Comparison of ENCODE assay signal across 9 cellular contexts in genomic region chr20:36463212-36464061, GRCh38.
DNase-seq lines count a peak whose midpoint lies in the region; ATAC-seq and TF ChIP-seq lines count a peak whose summit lies in the region.
"Had no signal": no experiment of that assay in that cellular context is flagged by ENCODE, and none has a peak within 500 bp of the region (broad histone marks: within the 10 kb centered on the region; RNA-seq: fewer than 3 reads in every experiment).

No MANE protein-coding gene starts in this region.

- H3K27ac Mint-ChIP-seq in naive B cell: peak overlapping the region in 5 of 6 donors; percentile 86 to 98 (median 97)

- no peaks in the 10 kb centered on the region for H4K20me1 ChIP-seq in KMS-11 (ENCODE audit: insufficient read depth)

- H3K4me1 Mint-ChIP-seq in naive B cell: peaks cover 53 to 75% (median 67%) of the 10 kb centered on the region in 3 donors

- H3K4me3 Mint-ChIP-seq in naive B cell: peak overlapping the region; percentile 91 to 97 (median 96)

- in situ Hi-C loops in GM13977 (cut with MboI; ENCODE audit: low pct_unique_long_range_greater_than_20kb, low sequenced_read_pairs, unreplicated experiment): no loop called here

- CTCF ChIA-PET in AG04449 (lab: Yijun Ruan, JAX): interaction anchor here (0.8 to 2.2 kb wide), 5 partner anchors 78 to 423 kb away, joined by 3 to 7 read pairs (median 4); partner anchors contain the start of genes MYL9 and RAB5IF

- H3K79me2 ChIP-seq in KMS-11 (ENCODE audit: insufficient read depth, low read depth): peaks cover 23% of the 10 kb centered on the region; the same call in 1 of the 2 replicates

- H3K9me3 Mint-ChIP-seq in naive B cell: no peaks in the 10 kb centered on the region

- H3K27me3 ChIP-seq in KMS-11 (ENCODE audit: insufficient read depth, low read depth): no peaks in the 10 kb centered on the region

- H3K27me3 Mint-ChIP-seq in naive B cell: no peaks in the 10 kb centered on the region

- H3K36me3 ChIP-seq in KMS-11 (ENCODE audit: insufficient read depth): no peaks in the 10 kb centered on the region

- H3K4me2 ChIP-seq in KMS-11: peak overlapping the region; percentile 95

- no peaks in the 10 kb centered on the region for H3K36me3 Mint-ChIP-seq in naive B cell

- H2AFZ ChIP-seq in KMS-11 (ENCODE audit: low read depth): no peak overlapping the region

- TF ChIP-seq CTCF in AG04449 (IDR thresholded peaks at IDR 0.05; ENCODE audit: insufficient read depth, low read length, missing control alignments) (no peak), KMS-11 (conservative IDR thresholded peaks at IDR 0.05; ENCODE audit: low read depth, low read length) (no peak), choroid plexus epithelial cell (conservative IDR thresholded peaks at IDR 0.05; ENCODE audit: low read depth, low read length) (no peak), GM13977 (IDR thresholded peaks at IDR 0.05; ENCODE audit: extremely low read depth, insufficient read depth, missing control alignments) (no peak)

- H3K27ac ChIP-seq in KMS-11: peak overlapping the region; percentile 78; the same call in 1 of the 2 replicates

- peak overlapping the region; percentile 42; the same call in 1 of the 2 replicates for H3K9ac ChIP-seq in KMS-11

- POLR2A ChIA-PET in AG04449 (lab: Yijun Ruan, JAX): interaction anchor here (0.5 to 2.4 kb wide), 5 partner anchors 73 to 90 kb away, joined by 3 to 9 read pairs (median 3); partner anchors contain the start of gene MYL9

- H3K4me3 ChIP-seq in AG04449 (ENCODE audit: low read depth, low read length) (peak overlapping the region; percentile 88), KMS-11 (IDR thresholded peaks at IDR 0.05; ENCODE audit: insufficient read depth, low read depth, low read length) (no peak overlapping the region), choroid plexus epithelial cell (ENCODE audit: low read depth, low read length) (peak overlapping the region; percentile 79)

- DNase-seq in AG04449 (ENCODE audit: low read depth, low spot score) (no peak), choroid plexus epithelial cell (ENCODE audit: low read depth) (no peak), naive B cell (no peak), NCI-H2227 (lab: John Stamatoyannopoulos, UW; ENCODE audit: unreplicated experiment) (no peak), GM13977 (ENCODE audit: low spot score) (no peak)
- DNase-seq: SIG-M5 had no signal

- ATAC-seq in naive B cell (ENCODE audit: low read depth in 2 of 2) (no peak), HG03097 (IDR thresholded peaks at IDR 0.05; ENCODE audit: low FRiP score, unreplicated experiment) (no peak), GM18861 (IDR thresholded peaks at IDR 0.05; ENCODE audit: unreplicated experiment) (no peak)

- H3K4me1 ChIP-seq in KMS-11 (ENCODE audit: low read depth, poor library complexity, severe bottlenecking): peaks cover 67% of the 10 kb centered on the region
